2 cellular contexts compared by ENCODE assay signal in the genomic region with DNA sequence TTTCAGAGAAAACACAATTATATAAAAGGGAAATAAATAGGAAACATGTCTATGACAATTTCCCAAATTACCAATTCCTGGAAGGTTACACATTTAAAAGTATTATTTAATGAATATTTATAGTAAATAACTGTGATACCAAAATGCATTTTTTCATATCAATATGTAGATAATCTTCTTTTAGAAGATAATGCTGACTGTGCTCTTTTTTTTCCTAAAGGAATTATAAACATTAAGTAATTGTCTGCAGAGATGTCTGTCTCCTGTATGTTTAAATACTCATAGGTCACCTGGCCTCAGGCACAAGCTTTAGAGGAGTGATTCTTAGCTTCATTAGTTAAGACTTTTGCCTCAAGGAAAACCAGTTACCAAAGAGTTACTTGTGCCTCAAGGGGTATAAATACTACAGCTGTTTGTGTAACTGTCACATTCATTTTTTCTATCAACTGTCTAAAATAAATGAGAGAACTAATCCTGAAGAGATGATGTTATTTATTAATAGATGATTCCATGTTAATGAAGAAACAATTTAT.
TF ChIP-seq lines count a peak whose summit lies in the region.

No MANE protein-coding gene starts in this region.

TF ChIP-seq in SK-N-SH, 30 proteins besides CTCF, POLR2A, EP300 and RAD21:
- TF ChIP-seq, protein P1, sequence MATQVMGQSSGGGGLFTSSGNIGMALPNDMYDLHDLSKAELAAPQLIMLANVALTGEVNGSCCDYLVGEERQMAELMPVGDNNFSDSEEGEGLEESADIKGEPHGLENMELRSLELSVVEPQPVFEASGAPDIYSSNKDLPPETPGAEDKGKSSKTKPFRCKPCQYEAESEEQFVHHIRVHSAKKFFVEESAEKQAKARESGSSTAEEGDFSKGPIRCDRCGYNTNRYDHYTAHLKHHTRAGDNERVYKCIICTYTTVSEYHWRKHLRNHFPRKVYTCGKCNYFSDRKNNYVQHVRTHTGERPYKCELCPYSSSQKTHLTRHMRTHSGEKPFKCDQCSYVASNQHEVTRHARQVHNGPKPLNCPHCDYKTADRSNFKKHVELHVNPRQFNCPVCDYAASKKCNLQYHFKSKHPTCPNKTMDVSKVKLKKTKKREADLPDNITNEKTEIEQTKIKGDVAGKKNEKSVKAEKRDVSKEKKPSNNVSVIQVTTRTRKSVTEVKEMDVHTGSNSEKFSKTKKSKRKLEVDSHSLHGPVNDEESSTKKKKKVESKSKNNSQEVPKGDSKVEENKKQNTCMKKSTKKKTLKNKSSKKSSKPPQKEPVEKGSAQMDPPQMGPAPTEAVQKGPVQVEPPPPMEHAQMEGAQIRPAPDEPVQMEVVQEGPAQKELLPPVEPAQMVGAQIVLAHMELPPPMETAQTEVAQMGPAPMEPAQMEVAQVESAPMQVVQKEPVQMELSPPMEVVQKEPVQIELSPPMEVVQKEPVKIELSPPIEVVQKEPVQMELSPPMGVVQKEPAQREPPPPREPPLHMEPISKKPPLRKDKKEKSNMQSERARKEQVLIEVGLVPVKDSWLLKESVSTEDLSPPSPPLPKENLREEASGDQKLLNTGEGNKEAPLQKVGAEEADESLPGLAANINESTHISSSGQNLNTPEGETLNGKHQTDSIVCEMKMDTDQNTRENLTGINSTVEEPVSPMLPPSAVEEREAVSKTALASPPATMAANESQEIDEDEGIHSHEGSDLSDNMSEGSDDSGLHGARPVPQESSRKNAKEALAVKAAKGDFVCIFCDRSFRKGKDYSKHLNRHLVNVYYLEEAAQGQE (IDR thresholded peaks at IDR 0.05; ENCODE audit: low read depth, low read length) = no peak
- no peak for TF ChIP-seq RXRA (IDR thresholded peaks at IDR 0.05; ENCODE audit: borderline replicate concordance, low read depth)
- TF ChIP-seq YY1 (IDR thresholded peaks at IDR 0.05; ENCODE audit: low read depth) = no peak
- no peak for TF ChIP-seq CHD2 (IDR thresholded peaks at IDR 0.05; ENCODE audit: low read length, partially characterized antibody)
- TF ChIP-seq SIN3A (IDR thresholded peaks at IDR 0.05; ENCODE audit: borderline replicate concordance, low read depth, low read length) = no peak
- TF ChIP-seq, protein P2, sequence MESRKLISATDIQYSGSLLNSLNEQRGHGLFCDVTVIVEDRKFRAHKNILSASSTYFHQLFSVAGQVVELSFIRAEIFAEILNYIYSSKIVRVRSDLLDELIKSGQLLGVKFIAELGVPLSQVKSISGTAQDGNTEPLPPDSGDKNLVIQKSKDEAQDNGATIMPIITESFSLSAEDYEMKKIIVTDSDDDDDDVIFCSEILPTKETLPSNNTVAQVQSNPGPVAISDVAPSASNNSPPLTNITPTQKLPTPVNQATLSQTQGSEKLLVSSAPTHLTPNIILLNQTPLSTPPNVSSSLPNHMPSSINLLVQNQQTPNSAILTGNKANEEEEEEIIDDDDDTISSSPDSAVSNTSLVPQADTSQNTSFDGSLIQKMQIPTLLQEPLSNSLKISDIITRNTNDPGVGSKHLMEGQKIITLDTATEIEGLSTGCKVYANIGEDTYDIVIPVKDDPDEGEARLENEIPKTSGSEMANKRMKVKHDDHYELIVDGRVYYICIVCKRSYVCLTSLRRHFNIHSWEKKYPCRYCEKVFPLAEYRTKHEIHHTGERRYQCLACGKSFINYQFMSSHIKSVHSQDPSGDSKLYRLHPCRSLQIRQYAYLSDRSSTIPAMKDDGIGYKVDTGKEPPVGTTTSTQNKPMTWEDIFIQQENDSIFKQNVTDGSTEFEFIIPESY (IDR thresholded peaks at IDR 0.05; ENCODE audit: borderline replicate concordance, low read depth) = no peak
- no peak for TF ChIP-seq FOSL2 (IDR thresholded peaks at IDR 0.05; ENCODE audit: borderline replicate concordance, low read depth)
- TF ChIP-seq NFIC (IDR thresholded peaks at IDR 0.05; ENCODE audit: borderline replicate concordance) = no peak
- TF ChIP-seq, protein P3, sequence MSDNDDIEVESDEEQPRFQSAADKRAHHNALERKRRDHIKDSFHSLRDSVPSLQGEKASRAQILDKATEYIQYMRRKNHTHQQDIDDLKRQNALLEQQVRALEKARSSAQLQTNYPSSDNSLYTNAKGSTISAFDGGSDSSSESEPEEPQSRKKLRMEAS (IDR thresholded peaks at IDR 0.05; ENCODE audit: low read depth) = no peak
- no peak for TF ChIP-seq GABPA (IDR thresholded peaks at IDR 0.05; ENCODE audit: low read depth)

TF ChIP-seq in SK-N-SH treated with all-trans-retinoic acid at 6 μM for 48 hours, 23 proteins besides CTCF, POLR2A, EP300 and RAD21 (continued from another document):
- TF ChIP-seq, protein P4, sequence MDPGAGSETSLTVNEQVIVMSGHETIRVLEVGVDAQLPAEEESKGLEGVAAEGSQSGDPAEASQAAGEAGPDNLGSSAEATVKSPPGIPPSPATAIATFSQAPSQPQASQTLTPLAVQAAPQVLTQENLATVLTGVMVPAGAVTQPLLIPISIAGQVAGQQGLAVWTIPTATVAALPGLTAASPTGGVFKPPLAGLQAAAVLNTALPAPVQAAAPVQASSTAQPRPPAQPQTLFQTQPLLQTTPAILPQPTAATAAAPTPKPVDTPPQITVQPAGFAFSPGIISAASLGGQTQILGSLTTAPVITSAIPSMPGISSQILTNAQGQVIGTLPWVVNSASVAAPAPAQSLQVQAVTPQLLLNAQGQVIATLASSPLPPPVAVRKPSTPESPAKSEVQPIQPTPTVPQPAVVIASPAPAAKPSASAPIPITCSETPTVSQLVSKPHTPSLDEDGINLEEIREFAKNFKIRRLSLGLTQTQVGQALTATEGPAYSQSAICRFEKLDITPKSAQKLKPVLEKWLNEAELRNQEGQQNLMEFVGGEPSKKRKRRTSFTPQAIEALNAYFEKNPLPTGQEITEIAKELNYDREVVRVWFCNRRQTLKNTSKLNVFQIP (CRISPR knock-in tag; IDR thresholded peaks at IDR 0.05; ENCODE audit: borderline replicate concordance, low read depth) = no peak
- TF ChIP-seq SNAI2 (CRISPR knock-in tag; IDR thresholded peaks at IDR 0.05) (no peak), TCF4 (CRISPR knock-in tag; IDR thresholded peaks at IDR 0.05; ENCODE audit: borderline replicate concordance) (no peak), ZNF8 (CRISPR knock-in tag; IDR thresholded peaks at IDR 0.05) (no peak), GLIS3 (CRISPR knock-in tag; IDR thresholded peaks at IDR 0.05) (no peak), ZC3H10 (CRISPR knock-in tag; IDR thresholded peaks at IDR 0.05) (no peak), OSR1 (CRISPR knock-in tag; IDR thresholded peaks at IDR 0.05) (no peak), ARNTL (CRISPR knock-in tag; IDR thresholded peaks at IDR 0.05; ENCODE audit: borderline replicate concordance, low read depth) (no peak), ZNF70 (CRISPR knock-in tag; IDR thresholded peaks at IDR 0.05) (no peak), PPARA (CRISPR knock-in tag; IDR thresholded peaks at IDR 0.05; ENCODE audit: borderline replicate concordance) (no peak), TOX (CRISPR knock-in tag; IDR thresholded peaks at IDR 0.05; ENCODE audit: borderline replicate concordance) (no peak), ZFP3 (CRISPR knock-in tag; IDR thresholded peaks at IDR 0.05) (no peak), BACH2 (CRISPR knock-in tag; IDR thresholded peaks at IDR 0.05; ENCODE audit: borderline replicate concordance) (no peak), ESRRG (CRISPR knock-in tag; IDR thresholded peaks at IDR 0.05) (no peak), CSDC2 (CRISPR knock-in tag; IDR thresholded peaks at IDR 0.05) (no peak), RARB (CRISPR knock-in tag; IDR thresholded peaks at IDR 0.05) (no peak), ISL1 (CRISPR knock-in tag; IDR thresholded peaks at IDR 0.05) (no peak)
- TF ChIP-seq, protein P5, sequence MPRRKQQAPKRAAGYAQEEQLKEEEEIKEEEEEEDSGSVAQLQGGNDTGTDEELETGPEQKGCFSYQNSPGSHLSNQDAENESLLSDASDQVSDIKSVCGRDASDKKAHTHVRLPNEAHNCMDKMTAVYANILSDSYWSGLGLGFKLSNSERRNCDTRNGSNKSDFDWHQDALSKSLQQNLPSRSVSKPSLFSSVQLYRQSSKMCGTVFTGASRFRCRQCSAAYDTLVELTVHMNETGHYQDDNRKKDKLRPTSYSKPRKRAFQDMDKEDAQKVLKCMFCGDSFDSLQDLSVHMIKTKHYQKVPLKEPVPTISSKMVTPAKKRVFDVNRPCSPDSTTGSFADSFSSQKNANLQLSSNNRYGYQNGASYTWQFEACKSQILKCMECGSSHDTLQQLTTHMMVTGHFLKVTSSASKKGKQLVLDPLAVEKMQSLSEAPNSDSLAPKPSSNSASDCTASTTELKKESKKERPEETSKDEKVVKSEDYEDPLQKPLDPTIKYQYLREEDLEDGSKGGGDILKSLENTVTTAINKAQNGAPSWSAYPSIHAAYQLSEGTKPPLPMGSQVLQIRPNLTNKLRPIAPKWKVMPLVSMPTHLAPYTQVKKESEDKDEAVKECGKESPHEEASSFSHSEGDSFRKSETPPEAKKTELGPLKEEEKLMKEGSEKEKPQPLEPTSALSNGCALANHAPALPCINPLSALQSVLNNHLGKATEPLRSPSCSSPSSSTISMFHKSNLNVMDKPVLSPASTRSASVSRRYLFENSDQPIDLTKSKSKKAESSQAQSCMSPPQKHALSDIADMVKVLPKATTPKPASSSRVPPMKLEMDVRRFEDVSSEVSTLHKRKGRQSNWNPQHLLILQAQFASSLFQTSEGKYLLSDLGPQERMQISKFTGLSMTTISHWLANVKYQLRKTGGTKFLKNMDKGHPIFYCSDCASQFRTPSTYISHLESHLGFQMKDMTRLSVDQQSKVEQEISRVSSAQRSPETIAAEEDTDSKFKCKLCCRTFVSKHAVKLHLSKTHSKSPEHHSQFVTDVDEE (CRISPR knock-in tag; IDR thresholded peaks at IDR 0.05) = no peak
